Comparison of ENCODE assay signal across 8 cellular contexts in genomic region chr11:128482512-128483191, GRCh38.
DNase-seq lines count a peak whose midpoint lies in the region; ATAC-seq and TF ChIP-seq lines count a peak whose summit lies in the region.

No MANE protein-coding gene starts in this region.

- POLR2A ChIA-PET in activated CD4-positive, alpha-beta memory T cell treated with anti-CD3 and anti-CD28 coated beads for 36 hours (lab: Charles Lee) = interaction anchor here (1.1 to 14.5 kb wide), 14 partner anchors 10 to 211 kb away, joined by 4 to 407 read pairs (median 8); partner anchors contain the start of gene FLI1

- no peaks in the 10 kb centered on the region for H3K9me3 Mint-ChIP-seq in activated CD4-positive, alpha-beta memory T cell treated with anti-CD3 and anti-CD28 coated beads for 36 hours
- no peaks in the 10 kb centered on the region for H3K9me3 Mint-ChIP-seq in glutamatergic neuron (ENCODE audit: unreplicated experiment)

- ATAC-seq in HG03095 (IDR thresholded peaks at IDR 0.05; ENCODE audit: unreplicated experiment) (peak; percentile 50), left ventricle myocardium superior (peak; percentile 42)

- H3K36me3 Mint-ChIP-seq in activated CD4-positive, alpha-beta memory T cell treated with anti-CD3 and anti-CD28 coated beads for 36 hours = peaks cover 96% of the 10 kb centered on the region
- no peaks in the 10 kb centered on the region for H3K36me3 Mint-ChIP-seq in glutamatergic neuron (ENCODE audit: unreplicated experiment)

- peak; percentile 67 for DNase-seq in activated CD4-positive, alpha-beta T cell treated with anti-CD3 and anti-CD28 coated beads for 48 hours
- DNase-seq in activated CD4-positive, alpha-beta T cell treated with anti-CD3 and anti-CD28 coated beads, Interleukin-2, amount 50 U/mL, for 1 hour = no peak
- DNase-seq in activated CD4-positive, alpha-beta memory T cell treated with anti-CD3 and anti-CD28 coated beads for 36 hours = peak; percentile 80
- DNase-seq in left ventricle myocardium superior = no peak
- no peak for DNase-seq in glutamatergic neuron
- DNase-seq in HuH-7.5 (ENCODE audit: low spot score) = no peak
- DNase-seq in stimulated activated CD4-positive, alpha-beta T cell treated with anti-CD3 and anti-CD28 coated beads, Interleukin-15, amount 100 ng/mL, for 24 hours = no peak

- peak overlapping the region; percentile 69 for H3K4me3 Mint-ChIP-seq in activated CD4-positive, alpha-beta memory T cell treated with anti-CD3 and anti-CD28 coated beads for 36 hours
- H3K4me3 Mint-ChIP-seq in glutamatergic neuron (ENCODE audit: unreplicated experiment) = no peak overlapping the region

- CTCF ChIA-PET in activated CD4-positive, alpha-beta memory T cell treated with anti-CD3 and anti-CD28 coated beads for 36 hours (lab: Charles Lee) = interaction anchor here (0.8 to 2.0 kb wide), 11 partner anchors 10 to 213 kb away, joined by 3 to 21 read pairs (median 7); no protein-coding TSS in a partner anchor

- H3K27ac Mint-ChIP-seq in activated CD4-positive, alpha-beta memory T cell treated with anti-CD3 and anti-CD28 coated beads for 36 hours = peak overlapping the region; percentile 92
- H3K27ac Mint-ChIP-seq in glutamatergic neuron (ENCODE audit: unreplicated experiment) = no peak overlapping the region

- no peak for TF ChIP-seq CTCF in glutamatergic neuron (IDR thresholded peaks at IDR 0.05; ENCODE audit: partially characterized antibody, unreplicated experiment)

- H3K4me1 Mint-ChIP-seq in activated CD4-positive, alpha-beta memory T cell treated with anti-CD3 and anti-CD28 coated beads for 36 hours (ENCODE audit: low read depth) = peaks cover 96% of the 10 kb centered on the region
- no peaks in the 10 kb centered on the region for H3K4me1 Mint-ChIP-seq in glutamatergic neuron (ENCODE audit: low read depth, unreplicated experiment)

- intact Hi-C loops in activated CD4-positive, alpha-beta memory T cell treated with anti-CD3 and anti-CD28 coated beads for 36 hours (cut with micrococcal nuclease) = loop anchor here (1.0 to 5.0 kb wide), 2 partner anchors 10 to 215 kb away; no protein-coding TSS in a partner anchor
- intact Hi-C loops in left ventricle myocardium superior (cut with micrococcal nuclease) = no loop called here

- H3K27me3 Mint-ChIP-seq in activated CD4-positive, alpha-beta memory T cell treated with anti-CD3 and anti-CD28 coated beads for 36 hours = no peaks in the 10 kb centered on the region
- peaks cover 2% of the 10 kb centered on the region for H3K27me3 Mint-ChIP-seq in glutamatergic neuron (ENCODE audit: unreplicated experiment)

Comparison
In these comparisons a context has a peak if more than half of its experiments do, and no peak if none do; other contexts are left out.
1. DNase-seq: peak in activated CD4-positive, alpha-beta T cell treated with anti-CD3 and anti-CD28 coated beads for 48 hours (single experiment) and activated CD4-positive, alpha-beta memory T cell treated with anti-CD3 and anti-CD28 coated beads for 36 hours (single experiment); none in activated CD4-positive, alpha-beta T cell treated with anti-CD3 and anti-CD28 coated beads, Interleukin-2, amount 50 U/mL, for 1 hour (single experiment), left ventricle myocardium superior (single experiment), glutamatergic neuron (single experiment), HuH-7.5 (single experiment) and stimulated activated CD4-positive, alpha-beta T cell treated with anti-CD3 and anti-CD28 coated beads, Interleukin-15, amount 100 ng/mL, for 24 hours (single experiment).